In the genomic region with DNA sequence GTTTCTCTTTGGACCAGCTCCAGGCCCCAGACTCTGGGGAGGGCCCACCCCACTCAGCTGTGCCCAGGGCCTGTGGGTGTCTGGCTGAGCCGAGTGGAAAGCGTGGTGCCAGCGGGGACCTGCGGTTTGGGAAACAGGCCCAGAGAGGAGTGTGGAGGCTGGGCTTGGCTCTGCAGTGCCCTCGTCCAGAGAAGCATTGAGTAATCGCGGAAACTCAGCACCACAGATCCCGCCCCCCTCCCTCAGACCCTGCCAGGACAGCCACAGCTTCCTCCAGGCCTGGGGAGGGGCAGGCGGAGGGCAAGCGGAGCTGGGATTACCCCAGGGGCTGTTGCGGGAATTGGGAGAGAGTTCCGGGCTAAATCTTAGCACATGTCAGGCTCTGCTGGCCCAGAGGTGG, we compare ENCODE assay signal across 8 cellular contexts. TPM values are rescaled to one million over a fixed set of nuclear protein-coding genes. Genes with fewer than 3 reads are reported as not detected.
DNase-seq lines count a peak whose midpoint lies in the region; ATAC-seq and TF ChIP-seq lines count a peak whose summit lies in the region.

No MANE protein-coding gene starts in this region.

- ATAC-seq in CD4-positive, CD25-positive, alpha-beta regulatory T cell (ENCODE audit: low read depth in 2 of 2) = peak; percentile 20 to 36

- intact Hi-C loops in dorsolateral prefrontal cortex (cut with DNase I) = loop anchor here (2.0 to 10.0 kb wide), 3 partner anchors 52 to 248 kb away; a partner anchor contains a TSS

- TF ChIP-seq CTCF in dorsolateral prefrontal cortex (IDR thresholded peaks at IDR 0.05 in 54 of 56, conservative IDR thresholded peaks at IDR 0.05 in 2 of 56; ENCODE audit: low read depth in 1 of 56, partially characterized antibody in 56 of 56) (peak in 3 of 56 donors; percentile 13 to 27 (median 15)), GM13976 (IDR thresholded peaks at IDR 0.05; ENCODE audit: borderline replicate concordance, control extremely low read depth, extremely low read depth, insufficient read depth, missing control alignments) (no peak)

- POLR2A ChIA-PET in CD8-positive, alpha-beta memory T cell (lab: Charles Lee) = no interaction called here

- H3K4me1 ChIP-seq in CD4-positive, CD25-positive, alpha-beta regulatory T cell (ENCODE audit: control insufficient read depth, insufficient read depth, low read length, poor library complexity, severe bottlenecking) = no peaks in the 10 kb centered on the region
- H3K4me1 ChIP-seq in urinary bladder (ENCODE audit: insufficient read depth) = no peaks in the 10 kb centered on the region
- no peaks in the 10 kb centered on the region for H3K4me1 ChIP-seq in CD8-positive, alpha-beta memory T cell (ENCODE audit: insufficient read depth, low read length)

- H3K27me3 Mint-ChIP-seq in CD4-positive, CD25-positive, alpha-beta regulatory T cell = no peaks in the 10 kb centered on the region
- no peaks in the 10 kb centered on the region for H3K27me3 Mint-ChIP-seq in CD8-positive, alpha-beta memory T cell

- 16% methylated on average over 12 of the region's 12 CpGs for WGBS in urinary bladder

- H3K4me3 ChIP-seq in CD4-positive, CD25-positive, alpha-beta regulatory T cell (ENCODE audit: low read depth, low read length) = no peak overlapping the region
- H3K4me3 ChIP-seq in dorsolateral prefrontal cortex (peak overlapping the region in 2 of 59 donors; percentile 13 to 17), urinary bladder (ENCODE audit: low read depth, low read length) (no peak overlapping the region)
- H3K4me3 ChIP-seq in CD8-positive, alpha-beta memory T cell (ENCODE audit: low read length) = no peak overlapping the region

- no peaks in the 10 kb centered on the region for H3K36me3 Mint-ChIP-seq in CD4-positive, CD25-positive, alpha-beta regulatory T cell
- H3K36me3 Mint-ChIP-seq in CD8-positive, alpha-beta memory T cell = no peaks in the 10 kb centered on the region

- in situ Hi-C loops in GM13976 (cut with MboI; ENCODE audit: low sequenced_read_pairs, unreplicated experiment) = loop anchor here (5.0 kb wide), 1 partner anchor 50 kb away; a partner anchor contains a TSS

- no peak overlapping the region for H3K27ac ChIP-seq in CD4-positive, CD25-positive, alpha-beta regulatory T cell (ENCODE audit: insufficient read depth, low read length, poor library complexity, severe bottlenecking)
- peak overlapping the region; percentile 4 to 93 (median 82) for H3K27ac ChIP-seq in dorsolateral prefrontal cortex
- peak overlapping the region; percentile 87 for H3K27ac ChIP-seq in urinary bladder (ENCODE audit: low read depth)
- no peak overlapping the region for H3K27ac ChIP-seq in CD8-positive, alpha-beta memory T cell (ENCODE audit: low read depth, low read length)

- no peaks in the 10 kb centered on the region for H3K4me1 Mint-ChIP-seq in CD4-positive, CD25-positive, alpha-beta regulatory T cell
- no peaks in the 10 kb centered on the region for H3K4me1 Mint-ChIP-seq in CD8-positive, alpha-beta memory T cell

- H3K27me3 ChIP-seq in CD4-positive, CD25-positive, alpha-beta regulatory T cell (ENCODE audit: control insufficient read depth, insufficient read depth, low read length) = no peaks in the 10 kb centered on the region
- H3K27me3 ChIP-seq in dorsolateral prefrontal cortex = no peaks in the 10 kb centered on the region
- no peaks in the 10 kb centered on the region for H3K27me3 ChIP-seq in CD8-positive, alpha-beta memory T cell (ENCODE audit: insufficient read depth, low read length, poor library complexity, severe bottlenecking)

- CTCF ChIA-PET in CD8-positive, alpha-beta memory T cell (lab: Charles Lee) = interaction anchor here (1.3 kb wide), 1 partner anchor 53 kb away, joined by 3 read pairs; no protein-coding TSS in a partner anchor

- H3K9me3 Mint-ChIP-seq in CD4-positive, CD25-positive, alpha-beta regulatory T cell = no peaks in the 10 kb centered on the region
- no peaks in the 10 kb centered on the region for H3K9me3 Mint-ChIP-seq in CD8-positive, alpha-beta memory T cell

- DNase-seq in CD4-positive, CD25-positive, alpha-beta regulatory T cell = no peak
- DNase-seq in NOMO-1 treated with dmso at 0.1 percent for 144 hours (lab: John Stamatoyannopoulos, UW; ENCODE audit: unreplicated experiment) = peak; percentile 81
- DNase-seq in dorsolateral prefrontal cortex = peak in 9 of 10 donors; percentile 49 to 90 (median 81)
- DNase-seq in mesenteric fat pad (ENCODE audit: low spot score) = peak; percentile 95
- DNase-seq in GM13976 (ENCODE audit: low spot score) = no peak
- no peak for DNase-seq in CD8-positive, alpha-beta memory T cell
- DNase-seq in activated effector memory CD4-positive, alpha-beta T cell treated with anti-CD3 and anti-CD28 coated beads, Interleukin-2, amount 50 U/mL, for 16 hours = no peak

- H3K27ac Mint-ChIP-seq in CD4-positive, CD25-positive, alpha-beta regulatory T cell = peak overlapping the region in 1 of 3 donors; percentile 60
- no peak overlapping the region for H3K27ac Mint-ChIP-seq in CD8-positive, alpha-beta memory T cell

- peak overlapping the region in 1 of 4 donors; percentile 21 for H3K4me3 Mint-ChIP-seq in CD4-positive, CD25-positive, alpha-beta regulatory T cell
- H3K4me3 Mint-ChIP-seq in CD8-positive, alpha-beta memory T cell = no peak overlapping the region

- H3K36me3 ChIP-seq in CD4-positive, CD25-positive, alpha-beta regulatory T cell (ENCODE audit: control insufficient read depth, insufficient read depth, low read length) = no peaks in the 10 kb centered on the region
- no peaks in the 10 kb centered on the region for H3K36me3 ChIP-seq in urinary bladder (ENCODE audit: insufficient read depth)
- no peaks in the 10 kb centered on the region for H3K36me3 ChIP-seq in CD8-positive, alpha-beta memory T cell (ENCODE audit: insufficient read depth, low read length)

- no peaks in the 10 kb centered on the region for H3K9me3 ChIP-seq in CD4-positive, CD25-positive, alpha-beta regulatory T cell (ENCODE audit: control insufficient read depth in 2 of 2, low read length in 2 of 2)
- no peaks in the 10 kb centered on the region for H3K9me3 ChIP-seq in CD8-positive, alpha-beta memory T cell (ENCODE audit: low read length)

RNA-seq across cellular contexts. Expression of a gene that starts 14.6 kb away (rescaled TPM):
- 40.5 TPM for total RNA-seq in CD4-positive, CD25-positive, alpha-beta regulatory T cell
- polyA plus RNA-seq in CD4-positive, CD25-positive, alpha-beta regulatory T cell = 10 to 100 TPM; 21.2 to 35.2 (median 26.8) TPM
- total RNA-seq in dorsolateral prefrontal cortex (100 to 1,000 TPM in 97 of 120 experiments, 10 to 100 TPM in 23; 69.4 to 185 (median 126) TPM), mesenteric fat pad (80.1 TPM), urinary bladder (11.7 TPM)
- 42.8 TPM for polyA plus RNA-seq in urinary bladder
- total RNA-seq in CD8-positive, alpha-beta memory T cell = 10 to 100 TPM; 80.5 to 85.0 TPM
- polyA plus RNA-seq in CD8-positive, alpha-beta memory T cell = 39.6 TPM

RNA-seq across cellular contexts. Expression of a gene that starts 51.4 kb away (rescaled TPM):
- 6.6 TPM for total RNA-seq in CD4-positive, CD25-positive, alpha-beta regulatory T cell
- polyA plus RNA-seq in CD4-positive, CD25-positive, alpha-beta regulatory T cell = 1 to 10 TPM; 3.5 to 6.9 (median 5.2) TPM
- 10 to 100 TPM; 27.7 to 80.6 (median 45.9) TPM for total RNA-seq in dorsolateral prefrontal cortex
- total RNA-seq in mesenteric fat pad = 31.4 TPM
- total RNA-seq in urinary bladder = 6.8 TPM
- 19.6 TPM for polyA plus RNA-seq in urinary bladder
- total RNA-seq in CD8-positive, alpha-beta memory T cell = 10 to 100 TPM in 1 of 2 experiments, 1 to 10 TPM in 1; 9.0 to 10.2 TPM
- polyA plus RNA-seq in CD8-positive, alpha-beta memory T cell = 1.6 TPM

Comparison
In these comparisons a context has a peak if more than half of its experiments do, and no peak if none do; other contexts are left out.
1. DNase-seq: peak in NOMO-1 treated with dmso at 0.1 percent for 144 hours (single experiment), dorsolateral prefrontal cortex (9 of 10) and mesenteric fat pad (single experiment); none in CD4-positive, CD25-positive, alpha-beta regulatory T cell (0 of 3), GM13976 (single experiment), CD8-positive, alpha-beta memory T cell (0 of 5) and activated effector memory CD4-positive, alpha-beta T cell treated with anti-CD3 and anti-CD28 coated beads, Interleukin-2, amount 50 U/mL, for 16 hours (single experiment).
2. H3K27ac ChIP-seq: peak in dorsolateral prefrontal cortex (59 of 59) and urinary bladder (single experiment); none in CD4-positive, CD25-positive, alpha-beta regulatory T cell (single experiment) and CD8-positive, alpha-beta memory T cell (single experiment).